In the genomic region with DNA sequence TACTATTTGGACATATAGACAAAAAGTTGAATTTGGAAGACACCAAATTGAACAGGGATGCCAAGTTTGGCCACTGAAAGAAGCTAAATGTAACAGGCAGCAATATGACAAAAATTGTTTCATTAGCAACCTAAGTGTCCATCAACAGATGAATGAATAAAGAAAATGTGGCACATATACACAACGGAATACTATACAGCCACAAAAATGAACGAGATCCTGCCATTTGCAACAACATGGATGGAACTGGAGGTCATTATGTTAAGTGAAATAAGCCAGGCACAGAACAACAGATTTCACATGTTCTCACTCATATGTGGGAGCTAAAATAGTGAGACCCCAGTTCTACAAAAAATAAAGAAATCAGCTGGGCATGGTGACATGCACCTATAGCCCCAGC, we compare ENCODE assay signal across 26 cellular contexts.
"Had no signal": no experiment of that assay in that cellular context is flagged by ENCODE, and none has a peak within 500 bp of the region (broad histone marks: within the 10 kb centered on the region; RNA-seq: fewer than 3 reads in every experiment).

No MANE protein-coding gene starts in this region.

- H3K27me3 ChIP-seq: stomach, suprapubic skin, testis, thyroid gland, tibial artery, tibial nerve, transverse colon, upper lobe of left lung, upper lobe of right lung, uterus, vagina had no signal

- H3K36me3 ChIP-seq: suprapubic skin, thoracic aorta, transverse colon, uterus, vagina had no signal

- H3K27ac ChIP-seq: stomach, suprapubic skin, testis, thoracic aorta, thyroid gland, tibial artery, tibial nerve, transverse colon, upper lobe of left lung, upper lobe of right lung, uterus, vagina had no signal

- H3K4me3 ChIP-seq: stomach, suprapubic skin, testis, thoracic aorta, thyroid gland, tibial artery, tibial nerve, transverse colon, upper lobe of left lung, upper lobe of right lung, uterus, vagina had no signal

- H3K4me1 ChIP-seq: stomach, suprapubic skin, testis, thyroid gland, tibial artery, transverse colon, upper lobe of left lung, upper lobe of right lung, uterus, vagina had no signal

- ATAC-seq: stimulated activated effector memory CD8-positive, alpha-beta T cell treated with anti-CD3 and anti-CD28 coated beads, Interleukin-12 subunit alpha, Interleukin-12 subunit beta, amount 100 ng/mL, for 72 hours; stimulated activated memory B cell treated with anti-CD40 and anti-IgM and Interleukin-4, amounts not matched to agents 10 μg/mL and 1 μg/mL and 100 μg/mL, for 72 hours; stimulated activated naive B cell treated with anti-CD40 and anti-IgM and Interleukin-4, amounts not matched to agents 10 μg/mL and 1 μg/mL and 100 μg/mL, for 72 hours; stimulated activated naive CD8-positive, alpha-beta T cell treated with anti-CD3 and anti-CD28 coated beads, Interleukin-15, amount 100 ng/mL, for 72 hours; stimulated activated naive CD8-positive, alpha-beta T cell treated with anti-CD3 and anti-CD28 coated beads, Interleukin-15, Interleukin-2, amounts not matched to agents 100 U/mL and 50 U/mL, for 24 hours; upper lobe of right lung had no signal

- H3K9me3 ChIP-seq: stomach, suprapubic skin, testis, thoracic aorta, thyroid gland, tibial artery, tibial nerve, transverse colon, upper lobe of left lung, upper lobe of right lung, uterus, vagina had no signal

- DNase-seq: stimulated activated CD4-positive, alpha-beta T cell treated with anti-CD3 and anti-CD28 coated beads, Interleukin-2, amount 100 ng/mL, for 48 hours; stimulated activated CD4-positive, alpha-beta T cell treated with anti-CD3 and anti-CD28 coated beads, Interleukin-4, amount 100 ng/mL, for 1 hour; stimulated activated CD4-positive, alpha-beta T cell treated with anti-CD3 and anti-CD28 coated beads, Interleukin-4, amount 100 ng/mL, for 24 hours; stimulated activated CD4-positive, alpha-beta T cell treated with anti-CD3 and anti-CD28 coated beads, Interleukin-4, amount 100 ng/mL, for 4 hours; stimulated activated CD8-positive, alpha-beta memory T cell treated with anti-CD3 and anti-CD28 coated beads, Interleukin-4, amount 100 ng/mL, for 48 hours; stimulated activated naive B cell treated with anti-CD40 and anti-IgM and Interleukin-4, amounts not matched to agents 10 μg/mL and 1 μg/mL and 100 μg/mL, for 72 hours; stimulated activated naive CD4-positive, alpha-beta T cell; stimulated activated naive CD4-positive, alpha-beta T cell treated with Interleukin-2 at 50 U/mL for 16 hours; stimulated activated naive CD8-positive, alpha-beta T cell treated with anti-CD3 and anti-CD28 coated beads, Interleukin-15, amount 100 ng/mL, for 72 hours; stimulated activated naive CD8-positive, alpha-beta T cell treated with anti-CD3 and anti-CD28 coated beads, Interleukin-15, Interleukin-2, amounts not matched to agents 100 U/mL and 50 U/mL, for 24 hours; stomach; substantia nigra; testis; thyroid gland; tibial artery; transverse colon; trophoblast cell; upper lobe of left lung; upper lobe of right lung; uterus had no signal
